In the genomic region with DNA sequence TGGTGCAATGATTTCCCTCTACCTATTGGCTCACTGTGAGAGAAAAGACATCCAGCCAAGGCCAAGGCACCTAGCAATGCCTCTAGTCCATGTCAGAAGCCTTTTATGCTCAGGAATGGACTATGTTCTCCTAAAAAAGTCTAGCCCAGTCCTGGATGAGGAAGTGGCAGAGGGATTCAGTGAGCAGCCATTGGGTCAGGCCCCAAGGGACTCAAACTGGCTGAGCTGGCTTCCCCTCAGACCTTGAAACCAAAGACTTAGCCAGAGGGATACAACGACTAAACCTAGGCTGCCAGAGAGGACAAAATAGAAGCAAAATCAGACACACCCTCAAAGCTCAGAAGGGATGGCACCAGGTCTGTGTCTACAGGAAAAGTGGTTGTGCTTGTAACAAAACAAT, we compare ENCODE assay signal across 20 cellular contexts.
"Had no signal": no experiment of that assay in that cellular context is flagged by ENCODE, and none has a peak within 500 bp of the region (broad histone marks: within the 10 kb centered on the region; RNA-seq: fewer than 3 reads in every experiment).

No MANE protein-coding gene starts in this region.

- H3K4me1 ChIP-seq: foreskin keratinocyte, thyroid gland, upper lobe of left lung, uterus had no signal

- H3K9me3 Mint-ChIP-seq: dendritic cell treated with granulocyte-macrophage colony-stimulating factor and Interleukin-4, amounts not matched to agents 40 ng/mL and 50 ng/mL, for 4 days; effector memory CD8-positive, alpha-beta T cell; naive thymus-derived CD8-positive, alpha-beta T cell had no signal

- H3K4me3 Mint-ChIP-seq: dendritic cell treated with granulocyte-macrophage colony-stimulating factor and Interleukin-4, amounts not matched to agents 40 ng/mL and 50 ng/mL, for 4 days; effector memory CD8-positive, alpha-beta T cell; naive thymus-derived CD8-positive, alpha-beta T cell had no signal

- H3K4me3 ChIP-seq: esophagus muscularis mucosa, heart left ventricle, sigmoid colon, smooth muscle cell, thyroid gland, upper lobe of left lung, uterus had no signal

- H3K27ac ChIP-seq: epithelial cell of prostate, esophagus muscularis mucosa, foreskin keratinocyte, heart left ventricle, neutrophil, sigmoid colon, thyroid gland, upper lobe of left lung, uterus had no signal

- H3K4me2 ChIP-seq: smooth muscle cell had no signal

- DNase-seq: effector memory CD8-positive, alpha-beta T cell; foreskin keratinocyte; heart left ventricle; hippocampal formation; left colon; left ventricle myocardium superior; mesendoderm; naive thymus-derived CD8-positive, alpha-beta T cell; posterior cingulate gyrus; sigmoid colon; stimulated activated CD4-positive, alpha-beta T cell treated with anti-CD3 and anti-CD28 coated beads, Interleukin-2, amount 100 ng/mL, for 48 hours; stimulated activated naive CD4-positive, alpha-beta T cell treated with Interleukin-2 at 50 U/mL for 16 hours; thyroid gland; upper lobe of left lung; uterus had no signal

- H3K27ac Mint-ChIP-seq: dendritic cell treated with granulocyte-macrophage colony-stimulating factor and Interleukin-4, amounts not matched to agents 40 ng/mL and 50 ng/mL, for 4 days; effector memory CD8-positive, alpha-beta T cell had no signal

- H3K9me3 ChIP-seq: esophagus muscularis mucosa, heart left ventricle, neutrophil, sigmoid colon, thyroid gland, upper lobe of left lung, uterus had no signal

- H3K27me3 ChIP-seq: esophagus muscularis mucosa, foreskin keratinocyte, heart left ventricle, neutrophil, sigmoid colon, thyroid gland, upper lobe of left lung, uterus had no signal

- H3K36me3 ChIP-seq: esophagus muscularis mucosa, heart left ventricle, neutrophil, sigmoid colon, thyroid gland, upper lobe of left lung, uterus had no signal

- H3K27me3 Mint-ChIP-seq: dendritic cell treated with granulocyte-macrophage colony-stimulating factor and Interleukin-4, amounts not matched to agents 40 ng/mL and 50 ng/mL, for 4 days; effector memory CD8-positive, alpha-beta T cell; naive thymus-derived CD8-positive, alpha-beta T cell had no signal

- ATAC-seq: effector memory CD8-positive, alpha-beta T cell; foreskin keratinocyte; heart left ventricle; left colon; left ventricle myocardium superior; naive thymus-derived CD8-positive, alpha-beta T cell had no signal
